Comparison of ENCODE assay signal across 12 cellular contexts in the genomic region with DNA sequence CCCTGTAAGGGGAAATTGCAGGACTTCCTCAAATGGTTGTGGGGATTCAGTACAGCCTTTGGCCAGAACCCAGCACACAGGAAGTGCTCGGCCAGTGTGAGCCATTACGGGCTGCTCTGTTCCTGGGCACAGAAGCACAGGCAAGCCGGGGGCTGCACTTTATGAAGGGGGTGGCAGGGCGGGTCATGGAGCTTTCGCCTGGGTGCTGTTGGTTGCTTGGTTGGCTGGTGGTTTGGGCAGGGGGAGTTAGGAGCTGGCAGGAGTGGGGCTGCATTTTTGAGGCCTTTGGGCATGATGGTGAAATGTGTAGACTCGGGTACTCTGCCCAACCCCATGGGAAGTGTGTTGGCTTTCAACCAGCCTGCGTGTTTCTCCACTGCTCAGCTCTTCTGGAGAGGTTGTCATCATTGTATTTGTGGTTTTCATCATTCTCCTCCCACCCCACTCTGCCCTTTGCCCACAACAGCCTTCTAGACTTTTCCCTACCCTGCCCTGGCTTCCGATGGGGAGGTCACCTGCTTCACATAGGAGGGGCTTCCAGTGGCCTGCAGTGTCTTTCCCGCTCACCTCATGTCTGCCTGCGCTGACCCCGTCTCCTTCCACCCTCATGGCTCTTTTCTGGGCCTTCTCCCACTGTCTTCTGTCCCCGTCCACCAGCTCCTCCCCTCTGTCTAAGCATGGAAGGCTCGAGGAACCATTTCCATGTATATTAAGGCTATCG. TPM values are rescaled to one million over a fixed set of nuclear protein-coding genes. Genes with fewer than 3 reads are reported as not detected.
DNase-seq lines count a peak whose midpoint lies in the region; ATAC-seq and TF ChIP-seq lines count a peak whose summit lies in the region.
"Had no signal": no experiment of that assay in that cellular context is flagged by ENCODE, and none has a peak within 500 bp of the region (broad histone marks: within the 10 kb centered on the region; RNA-seq: fewer than 3 reads in every experiment).

No MANE protein-coding gene starts in this region.

- peaks cover 3% of the 10 kb centered on the region for H3K4me1 ChIP-seq in CD4-positive, CD25-positive, alpha-beta regulatory T cell (ENCODE audit: control insufficient read depth, insufficient read depth, low read length, poor library complexity, severe bottlenecking)
- peaks cover 12% of the 10 kb centered on the region for H3K4me1 ChIP-seq in OCI-LY7 (ENCODE audit: insufficient read depth, low read length, poor library complexity, severe bottlenecking)
- H3K4me1 ChIP-seq in Karpas-422 (ENCODE audit: low read length), result peaks cover 13% of the 10 kb centered on the region
- H3K4me1 ChIP-seq: psoas muscle had no signal

- H2AFZ ChIP-seq in OCI-LY7 (ENCODE audit: low read length), result no peak overlapping the region
- no peak overlapping the region for H2AFZ ChIP-seq in Karpas-422 (ENCODE audit: low read length)

- H3K4me3 ChIP-seq in CD4-positive, CD25-positive, alpha-beta regulatory T cell (ENCODE audit: low read depth, low read length), result no peak overlapping the region
- no peak overlapping the region for H3K4me3 ChIP-seq in OCI-LY7 (ENCODE audit: low read depth, low read length, poor library complexity, severe bottlenecking)
- no peak overlapping the region for H3K4me3 ChIP-seq in Karpas-422 (ENCODE audit: low read length)
- H3K4me3 ChIP-seq: psoas muscle had no signal

- H4K20me1 ChIP-seq in OCI-LY7 (ENCODE audit: insufficient read depth, low read length) (no peaks in the 10 kb centered on the region), Karpas-422 (ENCODE audit: insufficient read depth, low read depth, low read length) (0 out of 2 replicates have a peak, but pooled peaks cover 4% of the 10 kb centered on the region)

- H3K27ac Mint-ChIP-seq in CD4-positive, CD25-positive, alpha-beta regulatory T cell, result peak overlapping the region; percentile 78 to 91 (median 91)
- H3K27ac Mint-ChIP-seq in naive thymus-derived CD8-positive, alpha-beta T cell, result peak overlapping the region; percentile 17 to 91 (median 76)

- no peaks in the 10 kb centered on the region for H3K27me3 Mint-ChIP-seq in CD4-positive, CD25-positive, alpha-beta regulatory T cell
- H3K27me3 Mint-ChIP-seq in naive thymus-derived CD8-positive, alpha-beta T cell, result no peaks in the 10 kb centered on the region

- peaks cover 91% of the 10 kb centered on the region for H3K36me3 ChIP-seq in CD4-positive, CD25-positive, alpha-beta regulatory T cell (ENCODE audit: control insufficient read depth, insufficient read depth, low read length)
- peaks cover 100% of the 10 kb centered on the region for H3K36me3 ChIP-seq in OCI-LY7 (ENCODE audit: insufficient read depth, low read length)
- peaks cover 28% of the 10 kb centered on the region for H3K36me3 ChIP-seq in Karpas-422 (ENCODE audit: insufficient read depth, low read length)

- CTCF ChIA-PET in OCI-LY7 (lab: Charles Lee; ENCODE audit: unreplicated experiment), result no interaction called here

- H3K27ac ChIP-seq in CD4-positive, CD25-positive, alpha-beta regulatory T cell (ENCODE audit: insufficient read depth, low read length, poor library complexity, severe bottlenecking), result no peak overlapping the region
- H3K27ac ChIP-seq in OCI-LY7 (ENCODE audit: low read depth, low read length, poor library complexity, severe bottlenecking) (peak overlapping the region; percentile 31), Karpas-422 (ENCODE audit: low read length) (no peak overlapping the region)
- H3K27ac ChIP-seq: psoas muscle had no signal

- H3K9me3 ChIP-seq in CD4-positive, CD25-positive, alpha-beta regulatory T cell (ENCODE audit: control insufficient read depth in 2 of 2, low read length in 2 of 2), result no peaks in the 10 kb centered on the region
- H3K9me3 ChIP-seq in OCI-LY7 (ENCODE audit: low read length) (no peaks in the 10 kb centered on the region), Karpas-422 (ENCODE audit: low read length) (no peaks in the 10 kb centered on the region)
- H3K9me3 ChIP-seq: psoas muscle had no signal

- peaks cover 73% of the 10 kb centered on the region for H3K36me3 Mint-ChIP-seq in CD4-positive, CD25-positive, alpha-beta regulatory T cell
- H3K36me3 Mint-ChIP-seq in naive thymus-derived CD8-positive, alpha-beta T cell, result peaks cover 6 to 96% (median 30%) of the 10 kb centered on the region in 3 donors

- POLR2A ChIA-PET in OCI-LY7 (lab: Charles Lee), result interaction anchor here (0.6 kb wide), 1 partner anchor 844 kb away, joined by 9 read pairs; no protein-coding TSS in a partner anchor
- POLR2A ChIA-PET in naive thymus-derived CD8-positive, alpha-beta T cell (lab: Charles Lee), result interaction anchor here (0.9 kb wide), 2 partner anchors 13 to 23 kb away, joined by 3 read pairs; no protein-coding TSS in a partner anchor

- no peaks in the 10 kb centered on the region for H3K9me3 Mint-ChIP-seq in CD4-positive, CD25-positive, alpha-beta regulatory T cell
- H3K9me3 Mint-ChIP-seq in naive thymus-derived CD8-positive, alpha-beta T cell, result no peaks in the 10 kb centered on the region

- H3K4me2 ChIP-seq in OCI-LY7 (ENCODE audit: low read length) (peak overlapping the region; percentile 20; the same call in 1 of the 2 replicates), Karpas-422 (ENCODE audit: low read depth, low read length, poor library complexity, severe bottlenecking) (no peak overlapping the region)

- H3K9me2 ChIP-seq in OCI-LY7 (ENCODE audit: insufficient read depth, low read length) (no peaks in the 10 kb centered on the region), Karpas-422 (replicated peaks; ENCODE audit: insufficient read depth, low read length) (no peaks in the 10 kb centered on the region)

- no peaks in the 10 kb centered on the region for H3K27me3 ChIP-seq in CD4-positive, CD25-positive, alpha-beta regulatory T cell (ENCODE audit: control insufficient read depth, insufficient read depth, low read length)
- no peaks in the 10 kb centered on the region for H3K27me3 ChIP-seq in Karpas-422 (ENCODE audit: low read length)

- H3K9ac ChIP-seq in Karpas-422 (ENCODE audit: low read length), result no peak overlapping the region

- BruUV-seq in OCI-LY7 (replicated peaks; lab: Mats Ljungman, UMichigan), result no TSS peak

- H3K4me1 Mint-ChIP-seq in CD4-positive, CD25-positive, alpha-beta regulatory T cell, result peaks cover 7 to 37% (median 15%) of the 10 kb centered on the region in 4 donors
- H3K4me1 Mint-ChIP-seq in naive thymus-derived CD8-positive, alpha-beta T cell, result peaks cover 25 to 39% (median 30%) of the 10 kb centered on the region in 4 donors

- no peak for TF ChIP-seq CTCF in OCI-LY7 (conservative IDR thresholded peaks at IDR 0.05; ENCODE audit: low read length)

- H3K4me3 Mint-ChIP-seq in CD4-positive, CD25-positive, alpha-beta regulatory T cell, result no peak overlapping the region
- H3K4me3 Mint-ChIP-seq in naive thymus-derived CD8-positive, alpha-beta T cell, result peak overlapping the region in 5 of 10 donors; percentile 21 to 44 (median 39)

- no peak for DNase-seq in CD4-positive, CD25-positive, alpha-beta regulatory T cell
- peak; percentile 48 for DNase-seq in OCI-LY7 (ENCODE audit: low spot score)
- DNase-seq in naive thymus-derived CD8-positive, alpha-beta T cell, result no peak
- DNase-seq in HuH-7.5 (ENCODE audit: low spot score), result no peak
- no peak for DNase-seq in Karpas-422
- no peak for DNase-seq in H4 (ENCODE audit: low spot score)
- DNase-seq: amniotic stem cell; erythroblast; NK-92 treated with Interleukin-12 subunit alpha and Interleukin-12 subunit beta, amount 100 ng/mL, for 24 hours had no signal

- ATAC-seq in CD4-positive, CD25-positive, alpha-beta regulatory T cell (ENCODE audit: low read depth in 2 of 2), result no peak
- ATAC-seq in esophagus mucosa (peak; percentile 34), GM18511 (IDR thresholded peaks at IDR 0.05; ENCODE audit: unreplicated experiment) (no peak)
- no peak for ATAC-seq in naive thymus-derived CD8-positive, alpha-beta T cell

- intact Hi-C loops in OCI-LY7 (cut with micrococcal nuclease; ENCODE audit: unreplicated experiment), result no loop called here

- H3K79me2 ChIP-seq in OCI-LY7 (ENCODE audit: insufficient read depth, low read depth, low read length) (no peaks in the 10 kb centered on the region), Karpas-422 (ENCODE audit: low read length) (no peaks in the 10 kb centered on the region)

RNA-seq across cellular contexts. Expression of a gene that starts 16.1 kb away (rescaled TPM):
- 322 TPM for total RNA-seq in CD4-positive, CD25-positive, alpha-beta regulatory T cell
- 100 to 1,000 TPM in 2 of 4 donors, 10 to 100 TPM in 2; 71.9 to 163 (median 102) TPM for polyA plus RNA-seq in CD4-positive, CD25-positive, alpha-beta regulatory T cell
- 136 and 174 TPM in 2 replicates for total RNA-seq in OCI-LY7 (2014; rRNA removed; shearing (Covaris generic))
- 119 and 128 TPM in 2 replicates for total RNA-seq in OCI-LY7 (2022)
- total RNA-seq in esophagus mucosa, result 12.3 TPM
- 100 to 1,000 TPM; 117 to 121 TPM for total RNA-seq in naive thymus-derived CD8-positive, alpha-beta T cell
- 100 to 1,000 TPM in 1 of 3 donors, 10 to 100 TPM in 2; 48.9 to 153 (median 69.0) TPM for polyA plus RNA-seq in naive thymus-derived CD8-positive, alpha-beta T cell
- total RNA-seq in Karpas-422 (2014; rRNA removed; shearing (Covaris generic); ENCODE audit: low replicate concordance), result 261 and 436 TPM in 2 replicates
- 7.4 and 12.3 TPM in 2 replicates for total RNA-seq in H4 (2014; rRNA removed; shearing (Covaris generic))

RNA-seq across cellular contexts. Expression of a gene that starts 24.0 kb away (rescaled TPM):
- 33.0 TPM for total RNA-seq in CD4-positive, CD25-positive, alpha-beta regulatory T cell
- polyA plus RNA-seq in CD4-positive, CD25-positive, alpha-beta regulatory T cell, result 10 to 100 TPM; 34.5 to 52.1 (median 42.8) TPM
- total RNA-seq in OCI-LY7 (2014; rRNA removed; shearing (Covaris generic)), result 50.5 and 55.0 TPM in 2 replicates
- 57.4 and 58.2 TPM in 2 replicates for total RNA-seq in OCI-LY7 (2022)
- total RNA-seq in esophagus mucosa, result 22.8 TPM
- total RNA-seq in naive thymus-derived CD8-positive, alpha-beta T cell, result 10 to 100 TPM; 30.9 to 34.0 TPM
- 10 to 100 TPM; 35.5 to 54.4 (median 37.0) TPM for polyA plus RNA-seq in naive thymus-derived CD8-positive, alpha-beta T cell
- 19.0 and 59.6 TPM in 2 replicates for total RNA-seq in Karpas-422 (2014; rRNA removed; shearing (Covaris generic); ENCODE audit: low replicate concordance)
- total RNA-seq in H4 (2014; rRNA removed; shearing (Covaris generic)), result 51.1 and 57.1 TPM in 2 replicates

RNA-seq across cellular contexts. Expression of a gene that starts 45.5 kb away (rescaled TPM):
- total RNA-seq in CD4-positive, CD25-positive, alpha-beta regulatory T cell, result not detected
- polyA plus RNA-seq in CD4-positive, CD25-positive, alpha-beta regulatory T cell, result not detected
- not detected in 2 replicates for total RNA-seq in OCI-LY7 (2014; rRNA removed; shearing (Covaris generic))
- not detected in 2 replicates for total RNA-seq in OCI-LY7 (2022)
- not detected for total RNA-seq in esophagus mucosa
- not detected for total RNA-seq in naive thymus-derived CD8-positive, alpha-beta T cell
- not detected for polyA plus RNA-seq in naive thymus-derived CD8-positive, alpha-beta T cell
- not detected in 2 replicates for total RNA-seq in Karpas-422 (2014; rRNA removed; shearing (Covaris generic); ENCODE audit: low replicate concordance)
- not detected in 2 replicates for total RNA-seq in H4 (2014; rRNA removed; shearing (Covaris generic))
- total RNA-seq: psoas muscle had no signal
- polyA plus RNA-seq: psoas muscle had no signal
